In the genomic region with DNA sequence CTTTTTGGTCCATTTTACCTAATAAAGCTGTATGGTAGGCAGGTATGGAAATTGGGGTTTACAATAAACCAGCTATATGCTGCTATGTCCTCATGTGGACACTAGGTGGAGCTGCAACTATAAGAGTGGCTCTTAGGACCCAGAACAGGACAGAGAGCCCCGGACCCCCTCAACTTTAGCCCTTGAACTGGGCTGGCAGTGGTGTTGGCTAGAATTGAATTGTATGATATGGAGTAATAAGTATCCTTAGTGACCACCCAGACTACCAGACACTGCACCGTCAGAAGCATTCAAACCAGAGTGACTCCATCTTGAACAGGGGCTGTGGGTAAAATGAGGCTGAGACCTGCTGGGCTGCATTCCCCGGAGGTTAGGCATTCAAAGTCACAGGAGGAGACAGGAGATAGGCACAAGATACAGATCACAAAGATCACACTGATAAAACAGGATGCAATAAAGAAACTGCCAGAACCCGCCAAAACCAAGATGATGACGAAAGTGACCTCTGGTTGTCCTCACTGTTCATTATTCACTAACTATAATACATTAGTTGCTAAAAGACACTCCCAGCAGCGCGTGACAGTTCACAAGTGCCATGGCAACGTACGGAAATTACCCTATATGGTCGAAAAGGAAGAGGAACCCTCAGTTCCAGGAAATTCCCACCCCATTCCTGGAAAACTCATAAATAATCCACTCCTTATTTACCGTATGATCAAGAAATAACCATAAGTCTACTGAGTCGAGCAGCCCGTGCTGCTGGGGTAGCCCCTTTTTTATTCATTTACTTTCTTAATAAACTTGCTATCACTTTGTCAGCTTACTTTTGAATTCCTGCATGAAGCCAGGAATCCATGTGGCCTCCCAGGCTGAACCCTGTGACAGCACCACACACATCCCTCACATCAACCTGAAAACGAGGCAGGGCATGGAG, we compare ENCODE assay signal across 8 cellular contexts.
A peak's percentile ranks its signal among the peaks of the same experiment; 100 is the strongest.
DNase-seq lines count a peak whose midpoint lies in the region; ATAC-seq and TF ChIP-seq lines count a peak whose summit lies in the region.

No MANE protein-coding gene starts in this region.

- no peak overlapping the region for H2AFZ ChIP-seq in SK-N-SH (ENCODE audit: low read depth)

- no peak for TF ChIP-seq EP300 in SK-N-SH (IDR thresholded peaks at IDR 0.05; ENCODE audit: borderline replicate concordance in 1 of 2, low read depth in 1 of 2, low read length in 1 of 2)

- no peak overlapping the region for H3K27ac ChIP-seq in SK-N-SH (ENCODE audit: low read depth in 2 of 2, low read length in 1 of 2)
- peak overlapping the region; percentile 60 for H3K27ac ChIP-seq in psoas muscle

- H3K36me3 ChIP-seq in SK-N-SH (replicated peaks in 1 of 2; ENCODE audit: control insufficient read depth in 1 of 2, insufficient read depth in 2 of 2, low read length in 1 of 2) (peaks cover 0 to 6% of the 10 kb centered on the region in 2 experiments), psoas muscle (ENCODE audit: insufficient read depth in 1 of 2, low read depth in 1 of 2) (peaks cover 0 to 9% of the 10 kb centered on the region in 2 donors)

- peak; percentile 93 for TF ChIP-seq RAD21 in SK-N-SH (IDR thresholded peaks at IDR 0.05; ENCODE audit: low read length)

- no peaks in the 10 kb centered on the region for H3K27me3 Mint-ChIP-seq in activated naive CD8-positive, alpha-beta T cell treated with anti-CD3 and anti-CD28 coated beads, Interleukin-2, amount 50 U/mL, for 24 hours

- H3K9me3 Mint-ChIP-seq in activated naive CD8-positive, alpha-beta T cell treated with anti-CD3 and anti-CD28 coated beads, Interleukin-2, amount 50 U/mL, for 24 hours, result no peaks in the 10 kb centered on the region

- peaks cover 30% of the 10 kb centered on the region for H3K4me1 Mint-ChIP-seq in activated naive CD8-positive, alpha-beta T cell treated with anti-CD3 and anti-CD28 coated beads, Interleukin-2, amount 50 U/mL, for 24 hours

- TF ChIP-seq CTCF in LNCaP clone FGC (IDR thresholded peaks at IDR 0.05; ENCODE audit: control insufficient read depth, extremely low read depth, insufficient read depth) (peak; percentile 89), SK-N-SH (IDR thresholded peaks at IDR 0.05) (peak; percentile 96), psoas muscle (IDR thresholded peaks at IDR 0.05) (peak; percentile 94)

- peaks cover 9% of the 10 kb centered on the region for H3F3A ChIP-seq in SK-N-SH (replicated peaks; ENCODE audit: insufficient read depth)

- H3K4me2 ChIP-seq in SK-N-SH, result no peak overlapping the region

- H3K9me2 ChIP-seq in SK-N-SH, result no peaks in the 10 kb centered on the region

- ATAC-seq in GM21367 (IDR thresholded peaks at IDR 0.05; ENCODE audit: unreplicated experiment) (peak; percentile 51), psoas muscle (peak; percentile 77 to 86 (median 80)), GM21528 (IDR thresholded peaks at IDR 0.05; ENCODE audit: low FRiP score, unreplicated experiment) (no peak)
- peak; percentile 80 for ATAC-seq in activated naive CD8-positive, alpha-beta T cell treated with anti-CD3 and anti-CD28 coated beads, Interleukin-2, amount 50 U/mL, for 24 hours

- H3K4me1 ChIP-seq in SK-N-SH (ENCODE audit: control insufficient read depth in 1 of 2, insufficient read depth in 2 of 2, low read depth in 1 of 2, low read length in 1 of 2) (peaks cover 5 to 12% of the 10 kb centered on the region in 2 experiments), psoas muscle (no peaks in the 10 kb centered on the region)

- DNase-seq in COR-L47 (lab: John Stamatoyannopoulos, UW) (peak; percentile 51), LNCaP clone FGC (ENCODE audit: low read depth) (peak; percentile 31), SK-N-SH (peak; percentile 86), cardiac septum (ENCODE audit: low spot score) (peak; percentile 85), psoas muscle (peak; percentile 59 to 67)
- DNase-seq in activated naive CD8-positive, alpha-beta T cell treated with anti-CD3 and anti-CD28 coated beads, Interleukin-2, amount 50 U/mL, for 24 hours, result peak; percentile 60

- H3K36me3 Mint-ChIP-seq in activated naive CD8-positive, alpha-beta T cell treated with anti-CD3 and anti-CD28 coated beads, Interleukin-2, amount 50 U/mL, for 24 hours (ENCODE audit: low read depth), result peaks cover 3% of the 10 kb centered on the region

- intact Hi-C loops in cardiac septum (cut with DNase I), result loop anchor here (1.0 to 5.0 kb wide), 3 partner anchors 46 to 284 kb away; partner anchors contain the start of gene HDDC3
- intact Hi-C loops in psoas muscle (cut with DNase I), result loop anchor here (1.0 to 2.0 kb wide), 5 partner anchors 44 to 284 kb away; partner anchors contain the start of gene HDDC3 (in 1 of the 2)

- CTCF ChIA-PET in SK-N-SH (lab: Yijun Ruan, JAX), result interaction anchor here (0.6 to 2.3 kb wide), 43 partner anchors 8 to 623 kb away, joined by 3 to 55 read pairs (median 4); partner anchors contain the start of genes BLM, FES, HDDC3 and UNC45A

- H3K9me3 ChIP-seq in SK-N-SH (no peaks in the 10 kb centered on the region), psoas muscle (peaks cover under 1% of the 10 kb centered on the region)

- H3K4me3 ChIP-seq in LNCaP clone FGC (ENCODE audit: low read depth, low read length), result no peak overlapping the region
- no peak overlapping the region for H3K4me3 ChIP-seq in SK-N-SH (ENCODE audit: low read depth in 2 of 2, low read length in 1 of 2)
- H3K4me3 ChIP-seq in psoas muscle, result no peak overlapping the region

- POLR2A ChIA-PET in SK-N-SH (lab: Yijun Ruan, JAX), result interaction anchor here (0.6 to 1.0 kb wide), 3 partner anchors 16 to 247 kb away, joined by 3 to 4 read pairs (median 3); no protein-coding TSS in a partner anchor

- H3K27me3 ChIP-seq in SK-N-SH (ENCODE audit: insufficient read depth), result no peaks in the 10 kb centered on the region
- no peaks in the 10 kb centered on the region for H3K27me3 ChIP-seq in psoas muscle (ENCODE audit: insufficient read depth in 3 of 3, low read length in 2 of 3)

- H3K4me3 Mint-ChIP-seq in activated naive CD8-positive, alpha-beta T cell treated with anti-CD3 and anti-CD28 coated beads, Interleukin-2, amount 50 U/mL, for 24 hours, result peak overlapping the region; percentile 58

- 42% methylated on average over 13 of the region's 14 CpGs for WGBS in SK-N-SH (ENCODE audit: low lambda C conversion rate)
- 21 to 26% (median 26%) methylated on average over 14 of the region's 14 CpGs for WGBS in psoas muscle, 3 donors

- peak overlapping the region; percentile 53 for H3K27ac Mint-ChIP-seq in activated naive CD8-positive, alpha-beta T cell treated with anti-CD3 and anti-CD28 coated beads, Interleukin-2, amount 50 U/mL, for 24 hours

- no peak overlapping the region for H3K9ac ChIP-seq in SK-N-SH

- H3K79me2 ChIP-seq in SK-N-SH (ENCODE audit: insufficient read depth), result no peaks in the 10 kb centered on the region

- no peaks in the 10 kb centered on the region for H4K20me1 ChIP-seq in SK-N-SH (ENCODE audit: insufficient read depth)

TF ChIP-seq in SK-N-SH, 30 proteins besides CTCF, POLR2A, EP300 and RAD21:
- TF ChIP-seq YY1 (IDR thresholded peaks at IDR 0.05; ENCODE audit: low read depth) (0 out of 2 replicates have a peak, but pooled peaks have one; percentile 29), FOSL2 (IDR thresholded peaks at IDR 0.05; ENCODE audit: borderline replicate concordance, low read depth) (no peak), SMC3 (IDR thresholded peaks at IDR 0.05; ENCODE audit: low read depth, low read length) (peak; percentile 93)
- TF ChIP-seq, protein P1, sequence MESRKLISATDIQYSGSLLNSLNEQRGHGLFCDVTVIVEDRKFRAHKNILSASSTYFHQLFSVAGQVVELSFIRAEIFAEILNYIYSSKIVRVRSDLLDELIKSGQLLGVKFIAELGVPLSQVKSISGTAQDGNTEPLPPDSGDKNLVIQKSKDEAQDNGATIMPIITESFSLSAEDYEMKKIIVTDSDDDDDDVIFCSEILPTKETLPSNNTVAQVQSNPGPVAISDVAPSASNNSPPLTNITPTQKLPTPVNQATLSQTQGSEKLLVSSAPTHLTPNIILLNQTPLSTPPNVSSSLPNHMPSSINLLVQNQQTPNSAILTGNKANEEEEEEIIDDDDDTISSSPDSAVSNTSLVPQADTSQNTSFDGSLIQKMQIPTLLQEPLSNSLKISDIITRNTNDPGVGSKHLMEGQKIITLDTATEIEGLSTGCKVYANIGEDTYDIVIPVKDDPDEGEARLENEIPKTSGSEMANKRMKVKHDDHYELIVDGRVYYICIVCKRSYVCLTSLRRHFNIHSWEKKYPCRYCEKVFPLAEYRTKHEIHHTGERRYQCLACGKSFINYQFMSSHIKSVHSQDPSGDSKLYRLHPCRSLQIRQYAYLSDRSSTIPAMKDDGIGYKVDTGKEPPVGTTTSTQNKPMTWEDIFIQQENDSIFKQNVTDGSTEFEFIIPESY (IDR thresholded peaks at IDR 0.05; ENCODE audit: borderline replicate concordance, low read depth), result no peak

Comparison
In these comparisons a context has a peak if more than half of its experiments do, and no peak if none do; other contexts are left out.
1. DNase-seq: peak in every context shown above with its lines; median percentile 86 in SK-N-SH; 85 in cardiac septum; 63 in psoas muscle; 60 in activated naive CD8-positive, alpha-beta T cell treated with anti-CD3 and anti-CD28 coated beads, Interleukin-2, amount 50 U/mL, for 24 hours; 51 in COR-L47; 31 in LNCaP clone FGC.